In genomic region chr2:86790134-86790827, GRCh38 we compare ENCODE assay signal across 8 cellular contexts. TPM values are rescaled to one million over a fixed set of nuclear protein-coding genes. Genes with fewer than 3 reads are reported as not detected.
DNase-seq lines count a peak whose midpoint lies in the region; ATAC-seq and TF ChIP-seq lines count a peak whose summit lies in the region.

No MANE protein-coding gene starts in this region.

- H3K4me3 ChIP-seq in ascending aorta (peak overlapping the region; percentile 32 to 51), mesendoderm (ENCODE audit: low read length) (no peak overlapping the region), vagina (peak overlapping the region; percentile 29 to 38), A673 (ENCODE audit: low read depth, low read length, poor library complexity, severe bottlenecking) (no peak overlapping the region)

- CTCF ChIA-PET in A673 (lab: Charles Lee), result no interaction called here

- no peaks in the 10 kb centered on the region for H3K79me1 ChIP-seq in mesendoderm (ENCODE audit: low read length)

- H2AK5ac ChIP-seq in mesendoderm (ENCODE audit: low read length), result no peak overlapping the region

- H2BK5ac ChIP-seq in mesendoderm (ENCODE audit: low read length), result no peak overlapping the region

- WGBS in mesendoderm (ENCODE audit: extremely low coverage, insufficient coverage, low lambda C conversion rate), result no CpG with 5 or more reads among the region's 55 CpGs

- H4K5ac ChIP-seq in mesendoderm (ENCODE audit: low read length), result no peak overlapping the region

- H3K36me3 ChIP-seq in ascending aorta, result no peaks in the 10 kb centered on the region
- H3K36me3 ChIP-seq in mesendoderm (ENCODE audit: control insufficient read depth, insufficient read depth, low read length), result no peaks in the 10 kb centered on the region
- no peaks in the 10 kb centered on the region for H3K36me3 ChIP-seq in vagina
- H3K36me3 ChIP-seq in A673 (ENCODE audit: insufficient read depth, low read length, poor library complexity, severe bottlenecking), result no peaks in the 10 kb centered on the region

- no peak overlapping the region for H3K27ac ChIP-seq in ascending aorta
- no peak overlapping the region for H3K27ac ChIP-seq in mesendoderm (ENCODE audit: low read depth, low read length)
- peak overlapping the region; percentile 47 for H3K27ac ChIP-seq in vagina
- no peak overlapping the region for H3K27ac ChIP-seq in A673 (ENCODE audit: low read depth, low read length, poor library complexity, severe bottlenecking)

- H3K23ac ChIP-seq in mesendoderm (ENCODE audit: low read length), result no peak overlapping the region

- TF ChIP-seq CTCF in ascending aorta (IDR thresholded peaks at IDR 0.05) (no peak), vagina (IDR thresholded peaks at IDR 0.05) (no peak), A673 (conservative IDR thresholded peaks at IDR 0.05; ENCODE audit: low read depth, low read length) (no peak)

- H3K27me3 ChIP-seq in ascending aorta (peaks cover 19% of the 10 kb centered on the region), mesendoderm (ENCODE audit: insufficient read depth, low read length, poor library complexity) (peaks cover 41% of the 10 kb centered on the region), vagina (peaks cover 12% of the 10 kb centered on the region), A673 (replicated peaks; ENCODE audit: insufficient read depth, low read depth, low read length, poor library complexity) (peaks cover 80% of the 10 kb centered on the region)

- H2BK120ac ChIP-seq in mesendoderm (ENCODE audit: low read depth, low read length), result no peak overlapping the region

- no peak for TF ChIP-seq POLR2A in vagina (IDR thresholded peaks at IDR 0.05)

- H2BK15ac ChIP-seq in mesendoderm (replicated peaks; ENCODE audit: low read depth), result no peak overlapping the region

- H3K56ac ChIP-seq in mesendoderm (ENCODE audit: low read length), result no peak overlapping the region

- H3K18ac ChIP-seq in mesendoderm (ENCODE audit: low read length), result no peak overlapping the region

- no peak for ATAC-seq in GM21360 (IDR thresholded peaks at IDR 0.05; ENCODE audit: unreplicated experiment)

- H3K9ac ChIP-seq in mesendoderm (ENCODE audit: low read length), result no peak overlapping the region

- no peak overlapping the region for H3K4ac ChIP-seq in mesendoderm (ENCODE audit: low read depth, low read length)

- H3K9me3 ChIP-seq in ascending aorta (no peaks in the 10 kb centered on the region), vagina (no peaks in the 10 kb centered on the region), A673 (ENCODE audit: low read depth, low read length, poor library complexity, severe bottlenecking) (no peaks in the 10 kb centered on the region)

- intact Hi-C loops in ascending aorta (cut with DNase I), result no loop called here
- intact Hi-C loops in vagina (cut with DNase I), result no loop called here
- intact Hi-C loops in A673 (cut with micrococcal nuclease; ENCODE audit: unreplicated experiment), result loop anchor here (10.0 kb wide), 1 partner anchor 275 kb away; no protein-coding TSS in a partner anchor

- peak; percentile 18 for DNase-seq in stimulated activated CD4-positive, alpha-beta T cell treated with anti-CD3 and anti-CD28 coated beads, Interleukin-15, amount 100 ng/mL, for 24 hours
- no peak for DNase-seq in stimulated activated CD4-positive, alpha-beta T cell treated with anti-CD3 and anti-CD28 coated beads, Interleukin-4, amount 100 ng/mL, for 4 hours
- DNase-seq in ascending aorta (ENCODE audit: low spot score in 2 of 2) (no peak), mesendoderm (peak; percentile 44), vagina (ENCODE audit: extremely low spot score in 2 of 2) (no peak), HK-2 (ENCODE audit: unreplicated experiment) (no peak), A673 (ENCODE audit: low spot score) (no peak)

- H3K4me1 ChIP-seq in ascending aorta (peaks cover 9 to 30% of the 10 kb centered on the region in 2 donors), mesendoderm (ENCODE audit: control insufficient read depth, low read depth, low read length) (no peaks in the 10 kb centered on the region), vagina (peaks cover 24% of the 10 kb centered on the region), A673 (ENCODE audit: insufficient read depth, low read length, poor library complexity, severe bottlenecking) (peaks cover 12% of the 10 kb centered on the region)

- no peaks in the 10 kb centered on the region for H3K79me2 ChIP-seq in mesendoderm (ENCODE audit: control insufficient read depth, insufficient read depth, low read length)

- no TSS peak for BruUV-seq in A673 (replicated peaks; lab: Mats Ljungman, UMichigan)

- peak overlapping the region; percentile 12 for H3K4me2 ChIP-seq in mesendoderm (ENCODE audit: low read length)

- no peak overlapping the region for H4K8ac ChIP-seq in mesendoderm (ENCODE audit: low read depth, low read length)

- POLR2A ChIA-PET in A673 (lab: Charles Lee; ENCODE audit: low non-redundant PET), result no interaction called here

RNA-seq across cellular contexts. Expression of gene CD8A, which starts 0.4 kb away (rescaled TPM):
- total RNA-seq in ascending aorta (17.7 TPM), vagina (6.9 TPM), A673 (2021) (not detected in 2 replicates)
- 0.37 TPM for polyA plus RNA-seq in mesendoderm (2013, experiment 1 of 2)
- 0.31 TPM for polyA plus RNA-seq in mesendoderm (2013, experiment 2 of 2)

Comparison
In these comparisons a context has a peak if more than half of its experiments do, and no peak if none do; other contexts are left out.
1. DNase-seq: peak in stimulated activated CD4-positive, alpha-beta T cell treated with anti-CD3 and anti-CD28 coated beads, Interleukin-15, amount 100 ng/mL, for 24 hours (single experiment) and mesendoderm (single experiment); none in stimulated activated CD4-positive, alpha-beta T cell treated with anti-CD3 and anti-CD28 coated beads, Interleukin-4, amount 100 ng/mL, for 4 hours (0 of 2), ascending aorta (0 of 2), vagina (0 of 2), HK-2 (single experiment) and A673 (single experiment).
2. H3K4me3 ChIP-seq: peak in ascending aorta (2 of 2) and vagina (2 of 2); none in mesendoderm (single experiment) and A673 (single experiment).